In the genomic region with DNA sequence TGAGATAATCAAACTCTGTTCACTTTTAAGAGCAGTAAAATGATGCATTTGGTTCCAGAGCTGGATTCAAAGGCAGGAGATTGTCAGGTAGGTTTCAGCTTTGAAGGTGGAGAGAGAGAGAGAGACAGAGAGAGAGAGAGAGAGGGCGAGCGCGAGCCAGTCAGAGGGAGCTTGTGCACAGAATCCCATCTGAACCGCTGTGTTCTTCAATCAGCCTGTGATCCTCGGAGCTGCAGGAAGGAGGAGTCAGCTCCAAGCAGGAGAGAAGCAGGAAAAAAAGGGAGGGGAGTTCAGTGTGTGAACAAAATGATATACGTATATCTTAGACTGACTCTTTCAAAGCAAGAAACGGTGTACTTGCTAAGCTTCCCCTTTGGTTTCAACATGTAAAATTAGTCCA, we compare ENCODE assay signal across 12 cellular contexts. TPM values are rescaled to one million over a fixed set of nuclear protein-coding genes. Genes with fewer than 3 reads are reported as not detected.
DNase-seq lines count a peak whose midpoint lies in the region; ATAC-seq and TF ChIP-seq lines count a peak whose summit lies in the region.
"Had no signal": no experiment of that assay in that cellular context is flagged by ENCODE, and none has a peak within 500 bp of the region (broad histone marks: within the 10 kb centered on the region; RNA-seq: fewer than 3 reads in every experiment).

A gene with protein sequence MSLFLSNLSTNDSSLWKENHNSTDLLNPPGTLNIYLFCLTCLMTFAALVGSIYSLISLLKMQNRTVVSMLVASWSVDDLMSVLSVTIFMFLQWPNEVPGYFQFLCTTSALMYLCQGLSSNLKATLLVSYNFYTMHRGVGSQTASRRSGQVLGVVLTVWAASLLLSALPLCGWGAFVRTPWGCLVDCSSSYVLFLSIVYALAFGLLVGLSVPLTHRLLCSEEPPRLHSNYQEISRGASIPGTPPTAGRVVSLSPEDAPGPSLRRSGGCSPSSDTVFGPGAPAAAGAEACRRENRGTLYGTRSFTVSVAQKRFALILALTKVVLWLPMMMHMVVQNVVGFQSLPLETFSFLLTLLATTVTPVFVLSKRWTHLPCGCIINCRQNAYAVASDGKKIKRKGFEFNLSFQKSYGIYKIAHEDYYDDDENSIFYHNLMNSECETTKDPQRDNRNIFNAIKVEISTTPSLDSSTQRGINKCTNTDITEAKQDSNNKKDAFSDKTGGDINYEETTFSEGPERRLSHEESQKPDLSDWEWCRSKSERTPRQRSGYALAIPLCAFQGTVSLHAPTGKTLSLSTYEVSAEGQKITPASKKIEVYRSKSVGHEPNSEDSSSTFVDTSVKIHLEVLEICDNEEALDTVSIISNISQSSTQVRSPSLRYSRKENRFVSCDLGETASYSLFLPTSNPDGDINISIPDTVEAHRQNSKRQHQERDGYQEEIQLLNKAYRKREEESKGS (minus strand): TSS at position 177 of the 400 bp plus-strand sequence. CDS start 575 bp downstream, outside the sequence.

- H3K4me3 Mint-ChIP-seq in endothelial cell (ENCODE audit: unreplicated experiment): peak within 1 kb of the TSS; percentile 83
- H3K4me3 Mint-ChIP-seq in stimulated activated memory B cell treated with anti-CD40 and anti-IgM and Interleukin-4, amounts not matched to agents 10 μg/mL and 1 μg/mL and 100 μg/mL, for 72 hours: no peak within 1 kb of the TSS
- H3K4me3 Mint-ChIP-seq: activated naive CD4-positive, alpha-beta T cell treated with anti-CD3 and anti-CD28 coated beads for 36 hours had no signal

- peaks cover 0 to 53% (median 19%) of the 10 kb centered on the region in 3 experiments for H3K27me3 ChIP-seq in neuronal stem cell (ENCODE audit: control insufficient read depth in 3 of 3, insufficient read depth in 3 of 3, low read depth in 1 of 3, low read length in 3 of 3)

- no peak within 1 kb of the TSS for H4K91ac ChIP-seq in neuronal stem cell (ENCODE audit: low read depth, low read length, poor library complexity)

- ATAC-seq in stimulated activated memory B cell treated with anti-CD40 and anti-IgM and Interleukin-4, amounts not matched to agents 10 μg/mL and 1 μg/mL and 100 μg/mL, for 72 hours: no peak
- no peak for ATAC-seq in GM21390 (IDR thresholded peaks at IDR 0.05; ENCODE audit: unreplicated experiment)
- ATAC-seq in GM19467 (IDR thresholded peaks at IDR 0.05; ENCODE audit: unreplicated experiment): no peak

- peaks cover 8% of the 10 kb centered on the region for H3K27me3 Mint-ChIP-seq in endothelial cell (ENCODE audit: unreplicated experiment)
- peaks cover 33% of the 10 kb centered on the region for H3K27me3 Mint-ChIP-seq in stimulated activated memory B cell treated with anti-CD40 and anti-IgM and Interleukin-4, amounts not matched to agents 10 μg/mL and 1 μg/mL and 100 μg/mL, for 72 hours

- no peak within 1 kb of the TSS for H2BK120ac ChIP-seq in neuronal stem cell (ENCODE audit: low read depth, low read length)

- WGBS in neuronal stem cell (ENCODE audit: extremely low coverage in 2 of 2, insufficient read length in 2 of 2, insufficient replicate concordance in 1 of 2), 2 donors: no CpG with 5 or more reads among the region's 7 CpGs

- H3K9me3 Mint-ChIP-seq in endothelial cell (ENCODE audit: unreplicated experiment): no peaks in the 10 kb centered on the region
- H3K9me3 Mint-ChIP-seq in stimulated activated memory B cell treated with anti-CD40 and anti-IgM and Interleukin-4, amounts not matched to agents 10 μg/mL and 1 μg/mL and 100 μg/mL, for 72 hours: no peaks in the 10 kb centered on the region
- H3K9me3 Mint-ChIP-seq: activated naive CD4-positive, alpha-beta T cell treated with anti-CD3 and anti-CD28 coated beads for 36 hours had no signal

- H3K36me3 Mint-ChIP-seq in endothelial cell (ENCODE audit: low read depth, unreplicated experiment): no peaks in the 10 kb centered on the region
- no peaks in the 10 kb centered on the region for H3K36me3 Mint-ChIP-seq in stimulated activated memory B cell treated with anti-CD40 and anti-IgM and Interleukin-4, amounts not matched to agents 10 μg/mL and 1 μg/mL and 100 μg/mL, for 72 hours

- no peak within 1 kb of the TSS for H3K14ac ChIP-seq in neuronal stem cell (ENCODE audit: low read length)

- no peak within 1 kb of the TSS for H4K8ac ChIP-seq in neuronal stem cell (ENCODE audit: low read depth, low read length)

- no peak for TF ChIP-seq CTCF in endothelial cell (IDR thresholded peaks at IDR 0.05; ENCODE audit: unreplicated experiment)

- peaks cover 9% of the 10 kb centered on the region for H3K4me1 Mint-ChIP-seq in endothelial cell (ENCODE audit: unreplicated experiment)
- no peaks in the 10 kb centered on the region for H3K4me1 Mint-ChIP-seq in stimulated activated memory B cell treated with anti-CD40 and anti-IgM and Interleukin-4, amounts not matched to agents 10 μg/mL and 1 μg/mL and 100 μg/mL, for 72 hours

- no peak within 1 kb of the TSS for H3K27ac Mint-ChIP-seq in endothelial cell (ENCODE audit: unreplicated experiment)
- no peak within 1 kb of the TSS for H3K27ac Mint-ChIP-seq in stimulated activated memory B cell treated with anti-CD40 and anti-IgM and Interleukin-4, amounts not matched to agents 10 μg/mL and 1 μg/mL and 100 μg/mL, for 72 hours
- H3K27ac Mint-ChIP-seq: activated naive CD4-positive, alpha-beta T cell treated with anti-CD3 and anti-CD28 coated beads for 36 hours had no signal

- H3K4ac ChIP-seq in neuronal stem cell (ENCODE audit: low read length): no peak within 1 kb of the TSS

- H2BK5ac ChIP-seq in neuronal stem cell (ENCODE audit: low read length): no peak within 1 kb of the TSS

- no peak within 1 kb of the TSS for H3K18ac ChIP-seq in neuronal stem cell (ENCODE audit: low read length)

- no peak within 1 kb of the TSS for H2BK15ac ChIP-seq in neuronal stem cell (ENCODE audit: low read length)

- H3K23ac ChIP-seq in neuronal stem cell (ENCODE audit: low read depth, low read length, poor library complexity): no peak within 1 kb of the TSS

- H3K4me2 ChIP-seq in neuronal stem cell (ENCODE audit: insufficient read depth, low read length, poor library complexity, severe bottlenecking): peak within 1 kb of the TSS; percentile 95

- H3K36me3 ChIP-seq in neuronal stem cell (replicated peaks in 1 of 2; ENCODE audit: control insufficient read depth in 2 of 2, insufficient read depth in 2 of 2, low read length in 2 of 2): no peaks in the 10 kb centered on the region

- H2BK12ac ChIP-seq in neuronal stem cell (ENCODE audit: low read length): no peak within 1 kb of the TSS

- peak within 1 kb of the TSS in 1 of 2 donors; percentile 77 for H3K4me3 ChIP-seq in neuronal stem cell (ENCODE audit: low read length in 2 of 2)

- DNase-seq in DMS79 treated with DMSO at 0.1 percent for 48 hours (lab: John Stamatoyannopoulos, UW) (peak; percentile 58), NCI-H2227 (lab: John Stamatoyannopoulos, UW; ENCODE audit: unreplicated experiment) (peak; percentile 10), endothelial cell (ENCODE audit: low spot score) (no peak), neuronal stem cell (ENCODE audit: low spot score) (no peak), SKM-1 treated with dmso at 0.1 percent for 144 hours (lab: John Stamatoyannopoulos, UW; ENCODE audit: unreplicated experiment) (no peak)
- DNase-seq: activated CD4-positive, alpha-beta T cell treated with anti-CD3 and anti-CD28 coated beads for 1 hour; activated naive CD4-positive, alpha-beta T cell treated with anti-CD3 and anti-CD28 coated beads for 36 hours; effector CD4-positive, alpha-beta T cell had no signal

- H2AFZ ChIP-seq in neuronal stem cell (ENCODE audit: low read length): peak within 1 kb of the TSS; percentile 15

- H3K9me3 ChIP-seq in neuronal stem cell (replicated peaks in 1 of 2; ENCODE audit: control insufficient read depth in 2 of 2, insufficient read depth in 1 of 2, low read depth in 1 of 2, low read length in 2 of 2): no peaks in the 10 kb centered on the region

- no peaks in the 10 kb centered on the region for H3K79me1 ChIP-seq in neuronal stem cell (ENCODE audit: low read depth, low read length)

- no peak within 1 kb of the TSS for H3K9ac ChIP-seq in neuronal stem cell (ENCODE audit: low read depth, low read length, poor library complexity)

- H3K27ac ChIP-seq in neuronal stem cell (replicated peaks; ENCODE audit: low read length): no peak within 1 kb of the TSS

- H3K4me1 ChIP-seq in neuronal stem cell (ENCODE audit: control insufficient read depth in 2 of 2, insufficient read depth in 1 of 2, low read depth in 1 of 2, low read length in 2 of 2): peaks cover 2 to 10% of the 10 kb centered on the region in 2 donors

- H2AK5ac ChIP-seq in neuronal stem cell (ENCODE audit: low read depth, low read length): no peak within 1 kb of the TSS

RNA-seq across cellular contexts. Expression of the gene that starts here (rescaled TPM):
- not detected for total RNA-seq in endothelial cell (ENCODE audit: unreplicated experiment)
- not detected for polyA plus RNA-seq in neuronal stem cell (2013, experiment 1 of 2)
- polyA plus RNA-seq in neuronal stem cell (2013, experiment 2 of 2): not detected
- total RNA-seq: activated naive CD4-positive, alpha-beta T cell treated with anti-CD3 and anti-CD28 coated beads for 36 hours; pulmonary artery endothelial cell had no signal

Comparison
In these comparisons a context has a peak if more than half of its experiments do, and no peak if none do; other contexts are left out.
1. DNase-seq: peak in DMS79 treated with DMSO at 0.1 percent for 48 hours (single experiment) and NCI-H2227 (single experiment); none in endothelial cell (single experiment), neuronal stem cell (single experiment) and SKM-1 treated with dmso at 0.1 percent for 144 hours (single experiment).